Comparison of ENCODE assay signal across 12 cellular contexts in the genomic region with DNA sequence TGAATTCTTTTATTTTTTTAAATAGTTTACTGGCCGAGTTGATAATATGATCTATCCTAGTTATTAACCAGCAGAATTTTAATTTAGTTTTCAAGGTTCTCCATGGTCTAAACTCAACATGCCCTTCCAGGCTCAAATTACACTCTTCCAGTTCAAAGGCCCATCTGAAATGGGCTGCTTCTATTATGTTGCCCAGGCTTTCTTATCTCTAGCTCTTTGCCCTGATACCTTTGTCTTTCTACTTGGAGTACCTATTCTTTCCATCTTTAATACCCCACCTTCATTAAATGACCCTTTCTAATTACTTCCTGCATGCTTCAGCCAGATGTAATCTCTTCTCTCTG.
"Had no signal": no experiment of that assay in that cellular context is flagged by ENCODE, and none has a peak within 500 bp of the region (broad histone marks: within the 10 kb centered on the region; RNA-seq: fewer than 3 reads in every experiment).

No MANE protein-coding gene starts in this region.

- H3K36me3 ChIP-seq: esophagus muscularis mucosa, left lung had no signal

- H3K4me3 ChIP-seq: esophagus muscularis mucosa, left lung, testis had no signal

- H3K9me3 ChIP-seq: esophagus muscularis mucosa, testis had no signal

- H3K27me3 ChIP-seq: dorsolateral prefrontal cortex, esophagus muscularis mucosa, left lung, testis had no signal

- DNase-seq: activated CD4-positive, alpha-beta T cell treated with anti-CD3 and anti-CD28 coated beads for 48 hours; activated naive CD4-positive, alpha-beta T cell; aorta; dorsolateral prefrontal cortex; glutamatergic neuron; left lung; occipital lobe; stimulated activated CD4-positive, alpha-beta T cell treated with anti-CD3 and anti-CD28 coated beads, Interleukin-4, amount 100 ng/mL, for 4 hours; stimulated activated naive CD8-positive, alpha-beta T cell treated with anti-CD3 and anti-CD28 coated beads, Interleukin-15, amount 100 ng/mL, for 72 hours; testis had no signal

- H3K4me1 ChIP-seq: esophagus muscularis mucosa, left lung, testis had no signal

- ATAC-seq: stimulated activated naive CD8-positive, alpha-beta T cell treated with anti-CD3 and anti-CD28 coated beads, Interleukin-15, amount 100 ng/mL, for 72 hours; WTC11 had no signal

- H3K27ac ChIP-seq: esophagus muscularis mucosa, left lung, testis had no signal
